In genomic region chr9:126724226-126724625, GRCh38 we compare ENCODE assay signal across 12 cellular contexts.
DNase-seq lines count a peak whose midpoint lies in the region; ATAC-seq and TF ChIP-seq lines count a peak whose summit lies in the region.
"Had no signal": no experiment of that assay in that cellular context is flagged by ENCODE, and none has a peak within 500 bp of the region (broad histone marks: within the 10 kb centered on the region; RNA-seq: fewer than 3 reads in every experiment).

No MANE protein-coding gene starts in this region.

- H3K9ac ChIP-seq in BLaER1 treated with 17β-estradiol and CSF1 and Interleukin-3, amounts not matched to agents 10 nM and 100 nM, result no peak overlapping the region

- H3K9me3 Mint-ChIP-seq in activated T-helper 2 cell treated with anti-CD3 and anti-CD28 coated beads, Interferon-gamma antibody, Interleukin-2, Interleukin-4, amounts not matched to agents 10 μg/mL and 5 μg/mL and 100 μg/mL, durations not matched to agents 14 hours and 24 hours and 36 hours, result peaks cover 4% of the 10 kb centered on the region

- H3K27ac ChIP-seq in BLaER1 treated with 17β-estradiol and CSF1 and Interleukin-3, amounts not matched to agents 10 nM and 100 nM, result peak overlapping the region in 1 of 11 experiments; percentile 95; a peak in 1 of 22 replicates
- H3K27ac ChIP-seq: suprapubic skin had no signal

- H3K27ac Mint-ChIP-seq in activated T-helper 2 cell treated with anti-CD3 and anti-CD28 coated beads, Interferon-gamma antibody, Interleukin-2, Interleukin-4, amounts not matched to agents 10 μg/mL and 5 μg/mL and 100 μg/mL, durations not matched to agents 14 hours and 24 hours and 36 hours, result peak overlapping the region; percentile 94

- peaks cover 14% of the 10 kb centered on the region for H3K27me3 Mint-ChIP-seq in activated T-helper 2 cell treated with anti-CD3 and anti-CD28 coated beads, Interferon-gamma antibody, Interleukin-2, Interleukin-4, amounts not matched to agents 10 μg/mL and 5 μg/mL and 100 μg/mL, durations not matched to agents 14 hours and 24 hours and 36 hours (ENCODE audit: low read depth)

- H3K36me3 Mint-ChIP-seq in activated T-helper 2 cell treated with anti-CD3 and anti-CD28 coated beads, Interferon-gamma antibody, Interleukin-2, Interleukin-4, amounts not matched to agents 10 μg/mL and 5 μg/mL and 100 μg/mL, durations not matched to agents 14 hours and 24 hours and 36 hours (ENCODE audit: low read depth), result no peaks in the 10 kb centered on the region

- H3K4me3 ChIP-seq in BLaER1 treated with 17β-estradiol and CSF1 and Interleukin-3, amounts not matched to agents 10 nM and 100 nM, result no peak overlapping the region

- intact Hi-C loops in activated T-helper 2 cell treated with anti-CD3 and anti-CD28 coated beads, Interferon-gamma antibody, Interleukin-2, Interleukin-4, amounts not matched to agents 10 μg/mL and 5 μg/mL and 100 μg/mL, durations not matched to agents 14 hours and 24 hours and 36 hours (cut with micrococcal nuclease), result no loop called here

- peak overlapping the region in 7 of 11 experiments; percentile 91 to 98 (median 96); a peak in 6 of 22 replicates for H3K4me2 ChIP-seq in BLaER1 treated with 17β-estradiol and CSF1 and Interleukin-3, amounts not matched to agents 10 nM and 100 nM

- no peaks in the 10 kb centered on the region for H3K36me3 ChIP-seq in BLaER1 treated with 17β-estradiol and CSF1 and Interleukin-3, amounts not matched to agents 10 nM and 100 nM
- H3K36me3 ChIP-seq: suprapubic skin had no signal

- no peak for TF ChIP-seq CTCF in omental fat pad (IDR thresholded peaks at IDR 0.05)

- no peaks in the 10 kb centered on the region for H4K20me1 ChIP-seq in BLaER1 treated with 17β-estradiol and CSF1 and Interleukin-3, amounts not matched to agents 10 nM and 100 nM

- peak; percentile 18 for DNase-seq in EH (ENCODE audit: low read depth)
- no peak for DNase-seq in activated T-helper 2 cell treated with anti-CD3 and anti-CD28 coated beads, Interferon-gamma antibody, Interleukin-2, Interleukin-4, amounts not matched to agents 10 μg/mL and 5 μg/mL and 100 μg/mL, durations not matched to agents 14 hours and 24 hours and 36 hours (ENCODE audit: low spot score)
- peak; percentile 67 for DNase-seq in kidney tubule cell (ENCODE audit: low spot score)
- DNase-seq in SKM-1 (lab: John Stamatoyannopoulos, UW; ENCODE audit: unreplicated experiment), result no peak
- DNase-seq in NCI-H1694 treated with DMSO at 0.1 percent for 48 hours (lab: John Stamatoyannopoulos, UW), result no peak
- no peak for DNase-seq in omental fat pad (ENCODE audit: low spot score)
- DNase-seq: activated CD4-positive, alpha-beta T cell treated with anti-CD3 and anti-CD28 coated beads for 1 hour; DMS79; stimulated activated CD4-positive, alpha-beta T cell treated with anti-CD3 and anti-CD28 coated beads, Interleukin-2, amount 100 ng/mL, for 24 hours had no signal

- peaks cover 33% of the 10 kb centered on the region for H3K4me1 Mint-ChIP-seq in activated T-helper 2 cell treated with anti-CD3 and anti-CD28 coated beads, Interferon-gamma antibody, Interleukin-2, Interleukin-4, amounts not matched to agents 10 μg/mL and 5 μg/mL and 100 μg/mL, durations not matched to agents 14 hours and 24 hours and 36 hours (ENCODE audit: low read depth)

- peak overlapping the region; percentile 85 for H3K4me3 Mint-ChIP-seq in activated T-helper 2 cell treated with anti-CD3 and anti-CD28 coated beads, Interferon-gamma antibody, Interleukin-2, Interleukin-4, amounts not matched to agents 10 μg/mL and 5 μg/mL and 100 μg/mL, durations not matched to agents 14 hours and 24 hours and 36 hours (ENCODE audit: low read depth)

- no peaks in the 10 kb centered on the region for H3K27me3 ChIP-seq in BLaER1 treated with 17β-estradiol and CSF1 and Interleukin-3, amounts not matched to agents 10 nM and 100 nM

- ATAC-seq in HG02885 (IDR thresholded peaks at IDR 0.05; ENCODE audit: poor library complexity, unreplicated experiment) (no peak), omental fat pad (ENCODE audit: low FRiP score) (no peak)

- peaks cover 29 to 44% (median 37%) of the 10 kb centered on the region in 10 experiments for H3K4me1 ChIP-seq in BLaER1 treated with 17β-estradiol and CSF1 and Interleukin-3, amounts not matched to agents 10 nM and 100 nM

- H3K9me3 ChIP-seq in BLaER1 treated with 17β-estradiol and CSF1 and Interleukin-3, amounts not matched to agents 10 nM and 100 nM (replicated peaks in 1 of 11), result no peaks in the 10 kb centered on the region
- H3K9me3 ChIP-seq: suprapubic skin had no signal

Comparison
In these comparisons a context has a peak if more than half of its experiments do, and no peak if none do; other contexts are left out.
1. DNase-seq: peak in EH (single experiment) and kidney tubule cell (single experiment); none in activated T-helper 2 cell treated with anti-CD3 and anti-CD28 coated beads, Interferon-gamma antibody, Interleukin-2, Interleukin-4, amounts not matched to agents 10 μg/mL and 5 μg/mL and 100 μg/mL, durations not matched to agents 14 hours and 24 hours and 36 hours (single experiment), SKM-1 (single experiment), NCI-H1694 treated with DMSO at 0.1 percent for 48 hours (single experiment) and omental fat pad (single experiment).